29 cellular contexts compared by ENCODE assay signal in the genomic region with DNA sequence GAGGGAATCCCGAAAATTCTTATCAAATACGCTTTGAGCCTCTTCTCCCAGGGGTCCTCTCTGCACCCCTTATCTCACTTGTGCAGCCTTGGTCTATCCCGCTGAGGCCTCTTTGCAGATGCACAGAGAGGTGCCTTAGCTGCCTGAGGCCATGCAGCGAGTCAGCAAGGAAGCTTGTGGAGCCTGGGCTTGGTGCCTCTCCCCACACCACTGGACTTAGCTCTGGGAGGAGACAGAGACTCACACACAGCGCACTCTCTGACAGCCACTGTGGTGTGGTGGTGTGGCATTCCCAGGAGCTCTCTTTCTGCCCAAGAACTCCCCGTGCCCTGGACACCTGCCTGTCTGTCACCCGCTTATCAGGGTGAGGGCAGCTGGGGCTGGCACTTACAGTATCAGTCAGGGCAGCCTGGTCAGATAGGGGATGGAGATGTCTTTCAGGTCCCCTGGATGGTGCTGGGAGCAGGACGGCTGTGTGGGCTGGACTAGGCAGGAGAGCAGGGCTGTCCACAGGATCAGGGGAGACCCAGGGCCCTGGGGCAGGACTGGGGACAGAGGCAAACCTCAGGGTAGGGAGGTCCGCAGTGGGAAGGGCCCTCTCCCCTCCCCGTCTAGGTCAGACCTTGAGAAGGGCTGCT. TPM values are rescaled to one million over a fixed set of nuclear protein-coding genes. Genes with fewer than 3 reads are reported as not detected.
DNase-seq lines count a peak whose midpoint lies in the region; ATAC-seq and TF ChIP-seq lines count a peak whose summit lies in the region.
"Had no signal": no experiment of that assay in that cellular context is flagged by ENCODE, and none has a peak within 500 bp of the region (broad histone marks: within the 10 kb centered on the region; RNA-seq: fewer than 3 reads in every experiment).

No MANE protein-coding gene starts in this region.

- H3K4me1 ChIP-seq in mammary epithelial cell (ENCODE audit: insufficient read depth, low read length) (no peaks in the 10 kb centered on the region), breast epithelium (no peaks in the 10 kb centered on the region)
- H3K4me1 ChIP-seq: prostate gland had no signal

- ATAC-seq in WTC11 (peak; percentile 14), HG03565 (IDR thresholded peaks at IDR 0.05; ENCODE audit: unreplicated experiment) (no peak)
- ATAC-seq: activated CD8-positive, alpha-beta T cell treated with anti-CD3 and anti-CD28 coated beads for 36 hours; CD8-positive, alpha-beta T cell had no signal

- H4K20me1 ChIP-seq in mammary epithelial cell (ENCODE audit: insufficient read depth, low read length): no peaks in the 10 kb centered on the region

- WGBS in mammary epithelial cell (ENCODE audit: low coverage, missing lambda C conversion rate): 78% methylated on average over 10 of the region's 10 CpGs

- H3K36me3 ChIP-seq in mammary epithelial cell (ENCODE audit: insufficient read depth, low read length) (no peaks in the 10 kb centered on the region), breast epithelium (no peaks in the 10 kb centered on the region)
- H3K36me3 ChIP-seq: neural progenitor cell, prostate gland had no signal

- H3K4me2 ChIP-seq in mammary epithelial cell (ENCODE audit: insufficient read depth, low read depth, low read length): no peak overlapping the region
- H3K4me2 ChIP-seq: neural progenitor cell had no signal

- dilution Hi-C loops in mammary epithelial cell (cut with HindIII; ENCODE audit: low sequenced_read_pairs): loop anchor here (5.0 kb wide), 2 partner anchors 39 to 64 kb away; no protein-coding TSS in a partner anchor

- no peak overlapping the region for H3K4me3 ChIP-seq in mammary epithelial cell (replicated peaks in 1 of 3; ENCODE audit: insufficient read depth in 1 of 3, low read depth in 2 of 3, low read length in 3 of 3)
- no peak overlapping the region for H3K4me3 ChIP-seq in breast epithelium
- H3K4me3 ChIP-seq: lung, neural progenitor cell, prostate gland, skin epidermis had no signal

- H3K4me3 Mint-ChIP-seq in WTC11: no peak overlapping the region
- H3K4me3 Mint-ChIP-seq: activated CD8-positive, alpha-beta T cell treated with anti-CD3 and anti-CD28 coated beads for 36 hours; activated naive CD8-positive, alpha-beta T cell treated with anti-CD3 and anti-CD28 coated beads for 36 hours; CD8-positive, alpha-beta T cell; H9; neural progenitor cell had no signal

- H3K9me3 Mint-ChIP-seq in WTC11: no peaks in the 10 kb centered on the region
- H3K9me3 Mint-ChIP-seq: activated CD8-positive, alpha-beta T cell treated with anti-CD3 and anti-CD28 coated beads for 36 hours; activated naive CD8-positive, alpha-beta T cell treated with anti-CD3 and anti-CD28 coated beads for 36 hours; CD8-positive, alpha-beta T cell; H9; neural progenitor cell had no signal

- H3K27me3 Mint-ChIP-seq in WTC11 (ENCODE audit: low read depth): no peaks in the 10 kb centered on the region

- POLR2A ChIA-PET in WTC11 (lab: Charles Lee): no interaction called here

- H3K9me3 ChIP-seq in mammary epithelial cell (replicated peaks; ENCODE audit: insufficient read depth, low read length): no peaks in the 10 kb centered on the region
- no peaks in the 10 kb centered on the region for H3K9me3 ChIP-seq in breast epithelium
- H3K9me3 ChIP-seq: prostate gland had no signal

- H3K27me3 ChIP-seq in mammary epithelial cell (ENCODE audit: insufficient read depth, low read length): no peaks in the 10 kb centered on the region
- H3K27me3 ChIP-seq in breast epithelium: no peaks in the 10 kb centered on the region
- H3K27me3 ChIP-seq: neural progenitor cell had no signal

- no peak for TF ChIP-seq CTCF in mammary epithelial cell (conservative IDR thresholded peaks at IDR 0.05 in 1 of 2, IDR thresholded peaks at IDR 0.05 in 1 of 2; ENCODE audit: extremely low read depth in 1 of 2, insufficient read depth in 1 of 2, low read depth in 1 of 2, low read length in 2 of 2)
- TF ChIP-seq CTCF in breast epithelium (IDR thresholded peaks at IDR 0.05): no peak
- TF ChIP-seq CTCF in WTC11 (IDR thresholded peaks at IDR 0.05): no peak

- CTCF ChIA-PET in mammary epithelial cell (lab: Charles Lee; ENCODE audit: low non-redundant PET) (interaction anchor here (1.0 kb wide), 1 partner anchor 178 kb away, joined by 4 read pairs; no protein-coding TSS in a partner anchor), WTC11 (lab: Charles Lee) (interaction anchor here (0.8 to 8.0 kb wide), 15 partner anchors 9 to 232 kb away, joined by 3 to 72 read pairs (median 4); a partner anchor contains a TSS)

- no peak overlapping the region for H3K27ac Mint-ChIP-seq in WTC11
- H3K27ac Mint-ChIP-seq: activated CD8-positive, alpha-beta T cell treated with anti-CD3 and anti-CD28 coated beads for 36 hours; activated naive CD8-positive, alpha-beta T cell treated with anti-CD3 and anti-CD28 coated beads for 36 hours; CD8-positive, alpha-beta T cell; neural progenitor cell had no signal

- no peak overlapping the region for H3K9ac ChIP-seq in mammary epithelial cell (ENCODE audit: insufficient read depth, low read length)
- H3K9ac ChIP-seq: neural progenitor cell had no signal

- H3K27ac ChIP-seq in mammary epithelial cell (ENCODE audit: insufficient read depth, low read depth, low read length) (no peak overlapping the region), breast epithelium (no peak overlapping the region), temporal lobe (ENCODE audit: low read depth, low read length) (peak overlapping the region; percentile 40)
- H3K27ac ChIP-seq: 22Rv1, neural progenitor cell, prostate gland, skin epidermis had no signal

- BruUV-seq in mammary epithelial cell (replicated peaks; lab: Mats Ljungman, UMichigan): no TSS peak

- DNase-seq in mammary epithelial cell (peak; percentile 37), breast epithelium (ENCODE audit: low spot score in 2 of 2) (no peak), WTC11 (ENCODE audit: low spot score) (no peak), glomerular visceral epithelial cell (ENCODE audit: extremely low spot score) (peak; percentile 8), NCI-H526 (lab: John Stamatoyannopoulos, UW) (no peak), NCI-H69 (lab: John Stamatoyannopoulos, UW) (no peak)
- DNase-seq: activated CD4-positive, CD25-positive, alpha-beta regulatory T cell treated with anti-CD3 and anti-CD28 coated beads, Interleukin-2, amount 50 U/mL, for 72 hours; activated CD8-positive, alpha-beta T cell treated with anti-CD3 and anti-CD28 coated beads for 36 hours; activated effector memory CD4-positive, alpha-beta T cell treated with Interleukin-2 at 50 U/mL for 16 hours; activated naive CD8-positive, alpha-beta T cell treated with anti-CD3 and anti-CD28 coated beads for 36 hours; activated T-cell treated with anti-CD3 and anti-CD28 coated beads for 4 hours; AML-193; CD8-positive, alpha-beta T cell; cerebellar nuclear complex; DMS153; GF-D8; H9; kidney; NCI-H1092 treated with DMSO at 0.1 percent for 48 hours; NCI-H187 treated with DMSO at 0.1 percent for 48 hours; NCI-H748 treated with DMSO at 0.1 percent for 48 hours; stimulated activated CD4-positive, alpha-beta T cell treated with anti-CD3 and anti-CD28 coated beads, Interleukin-2, amount 100 ng/mL, for 24 hours had no signal

- intact Hi-C loops in mammary epithelial cell (cut with micrococcal nuclease) (no loop called here), breast epithelium (cut with DNase I; ENCODE audit: low total_unique reads) (no loop called here)

- H3K79me2 ChIP-seq in mammary epithelial cell (ENCODE audit: insufficient read depth, low read length): no peaks in the 10 kb centered on the region

- no peaks in the 10 kb centered on the region for H3K36me3 Mint-ChIP-seq in WTC11
- H3K36me3 Mint-ChIP-seq: activated naive CD8-positive, alpha-beta T cell treated with anti-CD3 and anti-CD28 coated beads for 36 hours; CD8-positive, alpha-beta T cell; neural progenitor cell had no signal

- no peak for TF ChIP-seq POLR2A in breast epithelium (IDR thresholded peaks at IDR 0.05)

- in situ Hi-C loops in mammary epithelial cell (cut with MboI; ENCODE audit: low sequenced_read_pairs in 2 of 2): loop anchor here in 1 of 2 donors (25.0 kb wide), 1 partner anchor 169 kb away; no protein-coding TSS in a partner anchor

- H3K4me1 Mint-ChIP-seq in WTC11: peaks cover 13% of the 10 kb centered on the region
- H3K4me1 Mint-ChIP-seq: activated naive CD8-positive, alpha-beta T cell treated with anti-CD3 and anti-CD28 coated beads for 36 hours had no signal

- H2AFZ ChIP-seq in mammary epithelial cell (ENCODE audit: low read depth, low read length): no peak overlapping the region
- H2AFZ ChIP-seq: neural progenitor cell had no signal

TF ChIP-seq in WTC11, 78 proteins besides CTCF, POLR2A, EP300 and RAD21 (continues in another document):
- TF ChIP-seq, protein P1, sequence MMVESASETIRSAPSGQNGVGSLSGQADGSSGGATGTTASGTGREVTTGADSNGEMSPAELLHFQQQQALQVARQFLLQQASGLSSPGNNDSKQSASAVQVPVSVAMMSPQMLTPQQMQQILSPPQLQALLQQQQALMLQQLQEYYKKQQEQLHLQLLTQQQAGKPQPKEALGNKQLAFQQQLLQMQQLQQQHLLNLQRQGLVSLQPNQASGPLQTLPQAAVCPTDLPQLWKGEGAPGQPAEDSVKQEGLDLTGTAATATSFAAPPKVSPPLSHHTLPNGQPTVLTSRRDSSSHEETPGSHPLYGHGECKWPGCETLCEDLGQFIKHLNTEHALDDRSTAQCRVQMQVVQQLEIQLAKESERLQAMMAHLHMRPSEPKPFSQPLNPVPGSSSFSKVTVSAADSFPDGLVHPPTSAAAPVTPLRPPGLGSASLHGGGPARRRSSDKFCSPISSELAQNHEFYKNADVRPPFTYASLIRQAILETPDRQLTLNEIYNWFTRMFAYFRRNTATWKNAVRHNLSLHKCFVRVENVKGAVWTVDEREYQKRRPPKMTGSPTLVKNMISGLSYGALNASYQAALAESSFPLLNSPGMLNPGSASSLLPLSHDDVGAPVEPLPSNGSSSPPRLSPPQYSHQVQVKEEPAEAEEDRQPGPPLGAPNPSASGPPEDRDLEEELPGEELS (CRISPR knock-in tag; IDR thresholded peaks at IDR 0.05): no peak
- no peak for TF ChIP-seq ZNF396 (CRISPR knock-in tag; IDR thresholded peaks at IDR 0.05; ENCODE audit: borderline replicate concordance)
- no peak for TF ChIP-seq NR1H2 (CRISPR knock-in tag; IDR thresholded peaks at IDR 0.05)
- no peak for TF ChIP-seq FOXJ3 (CRISPR knock-in tag; IDR thresholded peaks at IDR 0.05; ENCODE audit: borderline replicate concordance)
- TF ChIP-seq CREM (CRISPR knock-in tag; IDR thresholded peaks at IDR 0.05): no peak

RNA-seq across cellular contexts. Expression of a gene that starts 10.2 kb away (rescaled TPM):
- under 1 TPM in 1 of 2 donors, not detected in 1; 0.35 TPM for total RNA-seq in mammary epithelial cell
- not detected for polyA plus RNA-seq in mammary epithelial cell
- polyA minus RNA-seq in mammary epithelial cell: not detected
- total RNA-seq in breast epithelium: 1 to 10 TPM in 2 of 3 donors, not detected in 1; 1.2 to 1.6 TPM
- total RNA-seq in WTC11 (2021): 51.3 to 60.5 TPM (median 58.9 TPM) in 3 replicates
- 46.2 TPM for total RNA-seq in temporal lobe
- total RNA-seq: activated CD8-positive, alpha-beta T cell treated with anti-CD3 and anti-CD28 coated beads for 36 hours; activated naive CD8-positive, alpha-beta T cell treated with anti-CD3 and anti-CD28 coated beads for 36 hours; CD8-positive, alpha-beta T cell had no signal

Comparison
In these comparisons a context has a peak if more than half of its experiments do, and no peak if none do; other contexts are left out.
1. DNase-seq: peak in mammary epithelial cell (single experiment) and glomerular visceral epithelial cell (single experiment); none in breast epithelium (0 of 2), WTC11 (single experiment), NCI-H526 (0 of 2) and NCI-H69 (single experiment).
2. RNA of a gene that starts 10.2 kb away (total RNA-seq): 51.3 to 60.5 TPM in WTC11 and 46.2 TPM in temporal lobe (single experiment); 1.2 to 1.6 TPM in breast epithelium and 0.35 TPM in mammary epithelial cell; every median in the first group is over 10 times any median in the second.